In the genomic region with DNA sequence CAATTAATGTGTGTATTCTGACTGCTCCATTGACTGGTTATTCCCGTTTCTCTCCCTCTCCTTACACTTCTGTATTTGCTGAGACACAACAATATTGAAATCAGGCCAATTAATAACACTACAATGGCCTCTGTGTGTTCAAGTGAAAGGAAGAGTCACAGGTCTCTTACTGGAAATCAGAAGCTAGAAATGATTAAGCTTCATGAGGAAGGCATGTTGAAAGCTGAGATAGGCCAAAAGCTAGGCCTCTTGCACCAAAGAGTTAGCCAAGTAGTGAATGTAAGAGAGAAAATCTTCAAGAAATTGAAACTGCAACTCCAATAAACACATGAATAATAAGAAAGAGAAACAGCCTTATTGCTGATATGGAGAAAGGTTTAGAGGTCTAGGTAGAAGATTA, we compare ENCODE assay signal across 20 cellular contexts.
DNase-seq lines count a peak whose midpoint lies in the region; ATAC-seq lines count a peak whose summit lies in the region.
"Had no signal": no experiment of that assay in that cellular context is flagged by ENCODE, and none has a peak within 500 bp of the region (broad histone marks: within the 10 kb centered on the region; RNA-seq: fewer than 3 reads in every experiment).

No MANE protein-coding gene starts in this region.

- peak; percentile 55 for DNase-seq in kidney tubule cell (ENCODE audit: low spot score)
- no peak for DNase-seq in NCI-H1417 (lab: John Stamatoyannopoulos, UW)
- no peak for DNase-seq in EL
- DNase-seq in NCI-H524 (lab: John Stamatoyannopoulos, UW), result no peak
- DNase-seq: activated CD4-positive, alpha-beta memory T cell treated with anti-CD3 and anti-CD28 coated beads, Interleukin-2, amount 10 ng/mL, durations not matched to agents 7 days and 5 days; activated CD8-positive, alpha-beta memory T cell treated with anti-CD3 and anti-CD28 coated beads, Interleukin-2, amount 50 U/mL, for 48 hours; aorta; colonic mucosa; effector CD8-positive, alpha-beta T cell; erythroblast; head of caudate nucleus; mucosa of descending colon; MV-4-11; NCI-H446 treated with DMSO at 0.1 percent for 48 hours; pancreas; upper lobe of right lung had no signal

- ATAC-seq in GM18870 (IDR thresholded peaks at IDR 0.05; ENCODE audit: unreplicated experiment), result peak; percentile 82
- peak; percentile 68 for ATAC-seq in GM21423 (IDR thresholded peaks at IDR 0.05; ENCODE audit: unreplicated experiment)
- peak; percentile 50 for ATAC-seq in HG03354 (IDR thresholded peaks at IDR 0.05; ENCODE audit: poor library complexity, severe bottlenecking, unreplicated experiment)
- ATAC-seq in HG02759 (IDR thresholded peaks at IDR 0.05; ENCODE audit: unreplicated experiment), result no peak
- ATAC-seq: mucosa of descending colon, pancreas, upper lobe of right lung had no signal
